In genomic region chr12:94151577-94151976, GRCh38 we compare ENCODE assay signal across 11 cellular contexts. TPM values are rescaled to one million over a fixed set of nuclear protein-coding genes. Genes with fewer than 3 reads are reported as not detected.
A peak's percentile ranks its signal among the peaks of the same experiment; 100 is the strongest.
DNase-seq lines count a peak whose midpoint lies in the region; ATAC-seq and TF ChIP-seq lines count a peak whose summit lies in the region.
"Had no signal": no experiment of that assay in that cellular context is flagged by ENCODE, and none has a peak within 500 bp of the region (broad histone marks: within the 10 kb centered on the region; RNA-seq: fewer than 3 reads in every experiment).

No MANE protein-coding gene starts in this region.

- no peak overlapping the region for H2BK12ac ChIP-seq in trophoblast cell (ENCODE audit: low read length)

- H3K27ac Mint-ChIP-seq in CD4-positive, alpha-beta T cell = no peak overlapping the region
- H3K27ac Mint-ChIP-seq in activated T-helper 17 cell treated with anti-CD3 and anti-CD28 coated beads, Interleukin-2, amount 50 U/mL, for 72 hours = no peak overlapping the region

- peak overlapping the region; percentile 89 for H3K4me3 Mint-ChIP-seq in CD4-positive, alpha-beta T cell
- peak overlapping the region; percentile 71 for H3K4me3 Mint-ChIP-seq in activated T-helper 17 cell treated with anti-CD3 and anti-CD28 coated beads, Interleukin-2, amount 50 U/mL, for 72 hours

- H3K4me3 ChIP-seq in mucosa of rectum (ENCODE audit: low read length in 2 of 2) = peak overlapping the region; percentile 35 to 60
- no peak overlapping the region for H3K4me3 ChIP-seq in trophoblast cell (ENCODE audit: low read depth, low read length)
- no peak overlapping the region for H3K4me3 ChIP-seq in WERI-Rb-1 (ENCODE audit: low read depth, low read length)

- no peak overlapping the region for H2BK5ac ChIP-seq in trophoblast cell (ENCODE audit: low read depth, low read length, poor library complexity)

- no peak for TF ChIP-seq CTCF in CD4-positive, alpha-beta T cell (IDR thresholded peaks at IDR 0.05)
- peak; percentile 31 for TF ChIP-seq CTCF in GM10266 (IDR thresholded peaks at IDR 0.05; ENCODE audit: control insufficient read depth, insufficient read depth, low read depth, missing control alignments)
- TF ChIP-seq CTCF in WERI-Rb-1 (IDR thresholded peaks at IDR 0.05; ENCODE audit: low read depth, low read length) = no peak

- CTCF ChIA-PET in CD4-positive, alpha-beta T cell (lab: Charles Lee) = interaction anchor here (0.6 to 1.7 kb wide), 2 partner anchors 17 to 29 kb away, joined by 4 read pairs; no protein-coding TSS in a partner anchor

- no peak overlapping the region for H2AFZ ChIP-seq in trophoblast cell (ENCODE audit: insufficient read depth, low read length, poor library complexity)

- no peaks in the 10 kb centered on the region for H3K9me3 ChIP-seq in CD4-positive, alpha-beta T cell (ENCODE audit: control insufficient read depth, low read length)
- H3K9me3 ChIP-seq in mucosa of rectum (ENCODE audit: control insufficient read depth in 2 of 2, low read length in 2 of 2) (no peaks in the 10 kb centered on the region), trophoblast cell (ENCODE audit: insufficient read depth, low read depth, low read length) (peaks cover 5% of the 10 kb centered on the region), WERI-Rb-1 (ENCODE audit: severe bottlenecking) (no peaks in the 10 kb centered on the region)

- H3K4me1 Mint-ChIP-seq in CD4-positive, alpha-beta T cell (ENCODE audit: low read depth) = peaks cover 38% of the 10 kb centered on the region
- H3K4me1 Mint-ChIP-seq in activated T-helper 17 cell treated with anti-CD3 and anti-CD28 coated beads, Interleukin-2, amount 50 U/mL, for 72 hours = peaks cover 22% of the 10 kb centered on the region

- H3K9ac ChIP-seq in mucosa of rectum (ENCODE audit: low read depth in 1 of 2, low read length in 2 of 2) (no peak overlapping the region), trophoblast cell (ENCODE audit: low read length) (no peak overlapping the region)

- intact Hi-C loops in CD4-positive, alpha-beta T cell (cut with DNase I, micrococcal nuclease) = no loop called here

- H3K4me1 ChIP-seq in mucosa of rectum (ENCODE audit: control insufficient read depth in 2 of 2, insufficient read depth in 2 of 2, low read length in 2 of 2) (peaks cover 19 to 25% of the 10 kb centered on the region in 2 donors), trophoblast cell (ENCODE audit: control insufficient read depth in 1 of 2, insufficient read depth in 2 of 2, low read length in 2 of 2) (peaks cover 14 to 16% of the 10 kb centered on the region in 2 experiments)

- no peak overlapping the region for H3K27ac ChIP-seq in CD4-positive, alpha-beta T cell (ENCODE audit: low read depth, low read length)
- no peak overlapping the region for H3K27ac ChIP-seq in mucosa of rectum (ENCODE audit: low read depth in 2 of 2, low read length in 2 of 2)
- no peak overlapping the region for H3K27ac ChIP-seq in trophoblast cell (ENCODE audit: low read depth, low read length)
- H3K27ac ChIP-seq in WERI-Rb-1 = no peak overlapping the region

- WGBS in trophoblast cell (ENCODE audit: extremely low coverage, insufficient coverage, insufficient read length) = no CpG with 5 or more reads among the region's 8 CpGs

- H3K36me3 ChIP-seq in mucosa of rectum (ENCODE audit: control insufficient read depth in 2 of 2, insufficient read depth in 2 of 2, low read length in 2 of 2) (no peaks in the 10 kb centered on the region), trophoblast cell (ENCODE audit: control insufficient read depth in 1 of 2, insufficient read depth in 2 of 2, low read length in 2 of 2) (no peaks in the 10 kb centered on the region), WERI-Rb-1 (no peaks in the 10 kb centered on the region)

- H4K12ac ChIP-seq in trophoblast cell (ENCODE audit: low read depth, low read length) = no peak overlapping the region

- no peak overlapping the region for H3K18ac ChIP-seq in trophoblast cell (ENCODE audit: low read length)

- DNase-seq in CD4-positive, alpha-beta T cell = no peak
- DNase-seq in GM10266 (ENCODE audit: extremely low spot score) (no peak), trophoblast cell (no peak), NCI-H1436 treated with DMSO at 0.1 percent for 48 hours (lab: John Stamatoyannopoulos, UW) (no peak), WERI-Rb-1 (no peak), middle frontal gyrus (ENCODE audit: extremely low spot score, low spot score) (no peak)
- DNase-seq: DMS153; stimulated activated CD4-positive, alpha-beta T cell treated with anti-CD3 and anti-CD28 coated beads, Interleukin-1b, Interleukin-23, amount 100 ng/mL, for 48 hours had no signal

- no peaks in the 10 kb centered on the region for H3K9me3 Mint-ChIP-seq in CD4-positive, alpha-beta T cell
- peaks cover 3% of the 10 kb centered on the region for H3K9me3 Mint-ChIP-seq in activated T-helper 17 cell treated with anti-CD3 and anti-CD28 coated beads, Interleukin-2, amount 50 U/mL, for 72 hours

- H3K4ac ChIP-seq in trophoblast cell (ENCODE audit: low read depth, low read length) = no peak overlapping the region

- POLR2A ChIA-PET in CD4-positive, alpha-beta T cell (lab: Charles Lee) = no interaction called here

- H2BK120ac ChIP-seq in trophoblast cell (ENCODE audit: insufficient read depth, low read length, poor library complexity) = no peak overlapping the region

- H3K36me3 Mint-ChIP-seq in CD4-positive, alpha-beta T cell (ENCODE audit: low read depth) = no peaks in the 10 kb centered on the region
- no peaks in the 10 kb centered on the region for H3K36me3 Mint-ChIP-seq in activated T-helper 17 cell treated with anti-CD3 and anti-CD28 coated beads, Interleukin-2, amount 50 U/mL, for 72 hours (ENCODE audit: low read depth)

- H3K79me1 ChIP-seq in trophoblast cell (ENCODE audit: low read length) = no peaks in the 10 kb centered on the region

- no peak for ATAC-seq in CD4-positive, alpha-beta T cell (ENCODE audit: poor library complexity)
- no peak for ATAC-seq in activated T-helper 17 cell treated with anti-CD3 and anti-CD28 coated beads, Interleukin-2, amount 50 U/mL, for 72 hours (replicated peaks)
- ATAC-seq: esophagus mucosa had no signal

- no peak overlapping the region for H3K4me2 ChIP-seq in trophoblast cell (ENCODE audit: low read length)

- H4K91ac ChIP-seq in trophoblast cell (ENCODE audit: low read depth, low read length) = no peak overlapping the region

- H3K23ac ChIP-seq in trophoblast cell (ENCODE audit: low read length) = no peak overlapping the region

- H2AK5ac ChIP-seq in trophoblast cell (ENCODE audit: low read length) = no peak overlapping the region

- H3K14ac ChIP-seq in trophoblast cell (ENCODE audit: low read length) = no peak overlapping the region

- no peaks in the 10 kb centered on the region for H3K27me3 ChIP-seq in CD4-positive, alpha-beta T cell (ENCODE audit: control insufficient read depth, insufficient read depth, low read length)
- H3K27me3 ChIP-seq in mucosa of rectum (ENCODE audit: control insufficient read depth in 2 of 2, insufficient read depth in 2 of 2, low read length in 2 of 2) = peaks cover 0 to 4% of the 10 kb centered on the region in 2 donors
- peaks cover 38% of the 10 kb centered on the region for H3K27me3 ChIP-seq in trophoblast cell (ENCODE audit: insufficient read depth, low read length)
- peaks cover 30% of the 10 kb centered on the region for H3K27me3 ChIP-seq in WERI-Rb-1 (ENCODE audit: insufficient read depth, low read depth, severe bottlenecking)

- H4K8ac ChIP-seq in trophoblast cell (ENCODE audit: low read depth, low read length) = no peak overlapping the region

- no peaks in the 10 kb centered on the region for H3K79me2 ChIP-seq in trophoblast cell (ENCODE audit: control insufficient read depth, insufficient read depth, low read length, poor library complexity)

- no peaks in the 10 kb centered on the region for H3K27me3 Mint-ChIP-seq in CD4-positive, alpha-beta T cell
- no peaks in the 10 kb centered on the region for H3K27me3 Mint-ChIP-seq in activated T-helper 17 cell treated with anti-CD3 and anti-CD28 coated beads, Interleukin-2, amount 50 U/mL, for 72 hours

RNA-seq across cellular contexts. Expression of gene PLXNC1, which starts 3.2 kb away (rescaled TPM):
- total RNA-seq in CD4-positive, alpha-beta T cell = 1 to 10 TPM; 5.2 to 5.3 TPM
- 1 to 10 TPM; 4.9 to 7.5 TPM for total RNA-seq in activated T-helper 17 cell treated with anti-CD3 and anti-CD28 coated beads, Interleukin-2, amount 50 U/mL, for 72 hours
- 0.21 and 0.22 TPM in 2 replicates for polyA plus RNA-seq in trophoblast cell (2013)

Comparison
In these comparisons a context has a peak if more than half of its experiments do, and no peak if none do; other contexts are left out.
1. H3K4me3 ChIP-seq: peak in mucosa of rectum (2 of 2); none in trophoblast cell (single experiment) and WERI-Rb-1 (single experiment).